28 cellular contexts compared by ENCODE assay signal in the genomic region with DNA sequence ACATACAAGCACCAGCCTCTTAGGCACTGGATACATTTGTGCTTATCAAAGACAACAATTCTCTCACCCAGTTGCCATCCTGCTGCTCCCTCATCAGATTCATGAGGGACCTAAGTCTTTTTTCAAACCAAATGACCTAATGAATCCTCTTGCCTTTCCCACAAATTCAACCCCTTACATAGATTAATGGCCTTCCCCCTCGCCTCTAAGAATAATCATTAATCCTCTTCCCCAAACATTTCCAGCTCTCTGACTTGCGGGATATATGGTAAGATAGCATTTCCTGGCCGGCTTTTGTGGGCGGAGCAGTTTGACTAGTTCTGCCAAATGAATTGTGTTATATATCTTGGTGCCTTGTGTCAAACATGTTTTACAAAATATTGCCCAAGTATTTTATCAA.
"Had no signal": no experiment of that assay in that cellular context is flagged by ENCODE, and none has a peak within 500 bp of the region (broad histone marks: within the 10 kb centered on the region; RNA-seq: fewer than 3 reads in every experiment).

No MANE protein-coding gene starts in this region.

- H3K9me3 Mint-ChIP-seq: activated CD4-positive, alpha-beta memory T cell treated with anti-CD3 and anti-CD28 coated beads for 36 hours; activated naive CD4-positive, alpha-beta T cell treated with anti-CD3 and anti-CD28 coated beads, Interleukin-2, amount 10 ng/mL, durations not matched to agents 7 days and 5 days; activated naive CD8-positive, alpha-beta T cell treated with anti-CD3 and anti-CD28 coated beads, Interleukin-2, amount 10 ng/mL, durations not matched to agents 7 days and 5 days; effector memory CD8-positive, alpha-beta T cell had no signal

- H3K4me3 Mint-ChIP-seq: activated CD4-positive, alpha-beta memory T cell treated with anti-CD3 and anti-CD28 coated beads for 36 hours; activated CD4-positive, alpha-beta T cell treated with anti-CD3 and anti-CD28 coated beads for 36 hours; activated CD4-positive, alpha-beta T cell treated with anti-CD3 and anti-CD28 coated beads, Interleukin-2, amount 10 ng/mL, durations not matched to agents 24 days and 14 days; activated CD8-positive, alpha-beta memory T cell treated with anti-CD3 and anti-CD28 coated beads, Interleukin-2, amount 10 ng/mL, durations not matched to agents 7 days and 5 days; activated CD8-positive, alpha-beta T cell treated with anti-CD3 and anti-CD28 coated beads, Interleukin-2, amount 10 ng/mL, durations not matched to agents 7 days and 5 days; activated naive CD4-positive, alpha-beta T cell treated with anti-CD3 and anti-CD28 coated beads, Interleukin-2, amount 10 ng/mL, durations not matched to agents 7 days and 5 days; activated naive CD8-positive, alpha-beta T cell treated with anti-CD3 and anti-CD28 coated beads, Interleukin-2, amount 10 ng/mL, durations not matched to agents 7 days and 5 days; effector memory CD8-positive, alpha-beta T cell had no signal

- H3K4me1 Mint-ChIP-seq: activated CD4-positive, alpha-beta T cell treated with anti-CD3 and anti-CD28 coated beads for 36 hours; activated CD4-positive, alpha-beta T cell treated with anti-CD3 and anti-CD28 coated beads, Interleukin-2, amount 10 ng/mL, durations not matched to agents 24 days and 14 days; activated CD8-positive, alpha-beta memory T cell treated with anti-CD3 and anti-CD28 coated beads, Interleukin-2, amount 10 ng/mL, durations not matched to agents 7 days and 5 days; activated naive CD4-positive, alpha-beta T cell treated with anti-CD3 and anti-CD28 coated beads, Interleukin-2, amount 10 ng/mL, durations not matched to agents 7 days and 5 days; activated naive CD8-positive, alpha-beta T cell treated with anti-CD3 and anti-CD28 coated beads, Interleukin-2, amount 10 ng/mL, durations not matched to agents 7 days and 5 days had no signal

- H3K27me3 Mint-ChIP-seq: activated CD4-positive, alpha-beta memory T cell treated with anti-CD3 and anti-CD28 coated beads for 36 hours; activated CD4-positive, alpha-beta T cell treated with anti-CD3 and anti-CD28 coated beads for 36 hours; activated CD8-positive, alpha-beta memory T cell treated with anti-CD3 and anti-CD28 coated beads, Interleukin-2, amount 10 ng/mL, durations not matched to agents 7 days and 5 days; effector memory CD8-positive, alpha-beta T cell had no signal

- FAIRE-seq: colon had no signal

- ATAC-seq: activated CD4-positive, alpha-beta T cell treated with anti-CD3 and anti-CD28 coated beads for 36 hours; activated CD8-positive, alpha-beta memory T cell treated with anti-CD3 and anti-CD28 coated beads, Interleukin-2, amount 10 ng/mL, durations not matched to agents 7 days and 5 days; activated CD8-positive, alpha-beta T cell treated with anti-CD3 and anti-CD28 coated beads, Interleukin-2, amount 10 ng/mL, durations not matched to agents 7 days and 5 days; activated naive CD4-positive, alpha-beta T cell treated with anti-CD3 and anti-CD28 coated beads, Interleukin-2, amount 50 U/mL, for 72 hours; body of pancreas; effector memory CD8-positive, alpha-beta T cell; gastroesophageal sphincter had no signal

- H3K36me3 Mint-ChIP-seq: activated CD4-positive, alpha-beta memory T cell treated with anti-CD3 and anti-CD28 coated beads for 36 hours; activated CD8-positive, alpha-beta memory T cell treated with anti-CD3 and anti-CD28 coated beads, Interleukin-2, amount 10 ng/mL, durations not matched to agents 7 days and 5 days; activated naive CD4-positive, alpha-beta T cell treated with anti-CD3 and anti-CD28 coated beads, Interleukin-2, amount 10 ng/mL, durations not matched to agents 7 days and 5 days; activated naive CD4-positive, alpha-beta T cell treated with anti-CD3 and anti-CD28 coated beads, Interleukin-2, amount 50 U/mL, for 72 hours; activated naive CD8-positive, alpha-beta T cell treated with anti-CD3 and anti-CD28 coated beads, Interleukin-2, amount 10 ng/mL, durations not matched to agents 7 days and 5 days had no signal

- H3K36me3 ChIP-seq: esophagus muscularis mucosa, gastroesophageal sphincter had no signal

- H3K27ac Mint-ChIP-seq: activated CD4-positive, alpha-beta memory T cell treated with anti-CD3 and anti-CD28 coated beads for 36 hours; activated CD4-positive, alpha-beta T cell treated with anti-CD3 and anti-CD28 coated beads for 36 hours; activated CD4-positive, alpha-beta T cell treated with anti-CD3 and anti-CD28 coated beads, Interleukin-2, amount 10 ng/mL, durations not matched to agents 24 days and 14 days; activated CD8-positive, alpha-beta memory T cell treated with anti-CD3 and anti-CD28 coated beads, Interleukin-2, amount 10 ng/mL, durations not matched to agents 7 days and 5 days; activated CD8-positive, alpha-beta T cell treated with anti-CD3 and anti-CD28 coated beads, Interleukin-2, amount 10 ng/mL, durations not matched to agents 7 days and 5 days; activated naive CD4-positive, alpha-beta T cell treated with anti-CD3 and anti-CD28 coated beads, Interleukin-2, amount 10 ng/mL, durations not matched to agents 7 days and 5 days; activated naive CD4-positive, alpha-beta T cell treated with anti-CD3 and anti-CD28 coated beads, Interleukin-2, amount 50 U/mL, for 72 hours; activated naive CD8-positive, alpha-beta T cell treated with anti-CD3 and anti-CD28 coated beads, Interleukin-2, amount 10 ng/mL, durations not matched to agents 7 days and 5 days; effector memory CD8-positive, alpha-beta T cell had no signal

- H3K27ac ChIP-seq: body of pancreas, esophagus muscularis mucosa, gastroesophageal sphincter had no signal

- DNase-seq: activated CD4-positive, alpha-beta memory T cell treated with anti-CD3 and anti-CD28 coated beads for 36 hours; activated CD4-positive, alpha-beta T cell treated with anti-CD3 and anti-CD28 coated beads for 36 hours; activated CD4-positive, alpha-beta T cell treated with anti-CD3 and anti-CD28 coated beads, Interleukin-2, amount 10 ng/mL, durations not matched to agents 24 days and 14 days; activated CD4-positive, CD25-positive, alpha-beta regulatory T cell; activated CD4-positive, CD25-positive, alpha-beta regulatory T cell treated with anti-CD3 and anti-CD28 coated beads, Interleukin-2, amount 50 U/mL, for 72 hours; activated CD8-positive, alpha-beta memory T cell treated with anti-CD3 and anti-CD28 coated beads, Interleukin-2, amount 10 ng/mL, durations not matched to agents 7 days and 5 days; activated CD8-positive, alpha-beta memory T cell treated with anti-CD3 and anti-CD28 coated beads, Interleukin-2, amount 50 U/mL, for 4 hours; activated CD8-positive, alpha-beta T cell treated with anti-CD3 and anti-CD28 coated beads, Interleukin-2, amount 10 ng/mL, durations not matched to agents 7 days and 5 days; activated gamma-delta T cell; activated naive CD4-positive, alpha-beta T cell; activated naive CD4-positive, alpha-beta T cell treated with anti-CD3 and anti-CD28 coated beads, Interleukin-2, amount 10 ng/mL, durations not matched to agents 7 days and 5 days; activated naive CD8-positive, alpha-beta T cell treated with anti-CD3 and anti-CD28 coated beads, Interleukin-2, amount 10 ng/mL, durations not matched to agents 7 days and 5 days; activated T-cell treated with anti-CD3 and anti-CD28 coated beads, Interleukin-2, amount 50 U/mL, for 1 hour; activated T-cell treated with anti-CD3 and anti-CD28 coated beads, Interleukin-2, amount 50 U/mL, for 48 hours; amniotic stem cell; anterior cingulate cortex; body of pancreas; cortex of kidney; dermis blood vessel endothelial cell; effector CD4-positive, alpha-beta T cell; effector memory CD8-positive, alpha-beta T cell; erythroblast; foreskin melanocyte; T-helper 2 cell had no signal

- H3K27me3 ChIP-seq: body of pancreas, esophagus muscularis mucosa, gastroesophageal sphincter had no signal

- H3K4me3 ChIP-seq: body of pancreas, esophagus muscularis mucosa, gastroesophageal sphincter had no signal

- H3K9me3 ChIP-seq: body of pancreas, esophagus muscularis mucosa, gastroesophageal sphincter had no signal

- H3K4me1 ChIP-seq: body of pancreas, esophagus muscularis mucosa, gastroesophageal sphincter had no signal
